In genomic region chr15:52018244-52018643, GRCh38 we compare ENCODE assay signal across 8 cellular contexts. TPM values are rescaled to one million over a fixed set of nuclear protein-coding genes. Genes with fewer than 3 reads are reported as not detected.
DNase-seq lines count a peak whose midpoint lies in the region; ATAC-seq, FAIRE-seq and TF ChIP-seq lines count a peak whose summit lies in the region.

No MANE protein-coding gene starts in this region.

- ATAC-seq in naive thymus-derived CD8-positive, alpha-beta T cell = no peak
- ATAC-seq in GM19035 (IDR thresholded peaks at IDR 0.05; ENCODE audit: unreplicated experiment) = no peak

- peaks cover 13 to 42% (median 32%) of the 10 kb centered on the region in 4 donors for H3K4me1 Mint-ChIP-seq in naive thymus-derived CD8-positive, alpha-beta T cell

- no peaks in the 10 kb centered on the region for H3K9me3 ChIP-seq in BLaER1
- no peaks in the 10 kb centered on the region for H3K9me3 ChIP-seq in KOPT-K1 (ENCODE audit: insufficient read depth, low read length, poor library complexity, severe bottlenecking)

- H3K27ac ChIP-seq in BLaER1 = peak overlapping the region; percentile 95; the same call in 1 of the 2 replicates
- peak overlapping the region; percentile 72 for H3K27ac ChIP-seq in KOPT-K1 (ENCODE audit: low read depth, low read length, poor library complexity, severe bottlenecking)

- POLR2A ChIA-PET in naive thymus-derived CD8-positive, alpha-beta T cell (lab: Charles Lee) = interaction anchor here (0.9 to 1.4 kb wide), 2 partner anchors 12 to 61 kb away, joined by 3 read pairs; no protein-coding TSS in a partner anchor

- H3K27me3 ChIP-seq in BLaER1 (no peaks in the 10 kb centered on the region), bronchial epithelial cell (ENCODE audit: control insufficient read depth, insufficient read depth, low read length) (no peaks in the 10 kb centered on the region)

- TF ChIP-seq CTCF in bronchial epithelial cell (IDR thresholded peaks at IDR 0.05; ENCODE audit: insufficient read depth, low read length, severe bottlenecking) = no peak

- H3K36me3 Mint-ChIP-seq in naive thymus-derived CD8-positive, alpha-beta T cell = no peaks in the 10 kb centered on the region

- H3K36me3 ChIP-seq in BLaER1 (no peaks in the 10 kb centered on the region), KOPT-K1 (ENCODE audit: insufficient read depth, low read length) (no peaks in the 10 kb centered on the region), bronchial epithelial cell (ENCODE audit: control insufficient read depth, insufficient read depth, low read length) (no peaks in the 10 kb centered on the region)

- H3K4me1 ChIP-seq in BLaER1 = peaks cover 40% of the 10 kb centered on the region

- no peak for TF ChIP-seq POLR2A in GM12891 (IDR thresholded peaks at IDR 0.05; ENCODE audit: low read depth, low read length)

- peaks cover 37% of the 10 kb centered on the region for H4K20me1 ChIP-seq in BLaER1

- H3K9ac ChIP-seq in BLaER1 = no peak overlapping the region

- DNase-seq in bronchial epithelial cell (ENCODE audit: low read depth) (peak; percentile 37), GM12891 (ENCODE audit: insufficient read length, low spot score) (no peak), NOMO-1 treated with DMSO at 0.1 percent for 48 hours (lab: John Stamatoyannopoulos, UW; ENCODE audit: unreplicated experiment) (no peak)
- DNase-seq in naive thymus-derived CD8-positive, alpha-beta T cell = no peak
- DNase-seq in activated CD8-positive, alpha-beta memory T cell treated with anti-CD3 and anti-CD28 coated beads for 24 hours = no peak

- peak overlapping the region; percentile 79 for H3K4me3 ChIP-seq in BLaER1
- no peak overlapping the region for H3K4me3 ChIP-seq in bronchial epithelial cell (ENCODE audit: low read depth, low read length)

- peak overlapping the region; percentile 89 to 99 (median 96) for H3K4me3 Mint-ChIP-seq in naive thymus-derived CD8-positive, alpha-beta T cell

- no peaks in the 10 kb centered on the region for H3K9me3 Mint-ChIP-seq in naive thymus-derived CD8-positive, alpha-beta T cell

- peak overlapping the region; percentile 77 for H3K4me2 ChIP-seq in BLaER1

- peak overlapping the region; percentile 48 to 99 (median 98) for H3K27ac Mint-ChIP-seq in naive thymus-derived CD8-positive, alpha-beta T cell

- no peak for FAIRE-seq in bronchial epithelial cell (lab: Jason Lieb, UNC)
- no peak for FAIRE-seq in GM12891 (lab: Jason Lieb, UNC)

- H3K27me3 Mint-ChIP-seq in naive thymus-derived CD8-positive, alpha-beta T cell = no peaks in the 10 kb centered on the region

TF ChIP-seq in GM12891, 5 proteins besides CTCF, POLR2A, EP300 and RAD21:
- TF ChIP-seq POLR2AphosphoS5 (IDR thresholded peaks at IDR 0.05; ENCODE audit: low read depth, low read length) = no peak
- TF ChIP-seq PAX5 (IDR thresholded peaks at IDR 0.05; ENCODE audit: insufficient read depth, low read length, severe bottlenecking) = no peak
- TF ChIP-seq SPI1 (IDR thresholded peaks at IDR 0.05; ENCODE audit: low read depth, low read length) = no peak
- no peak for TF ChIP-seq POU2F2 (IDR thresholded peaks at IDR 0.05; ENCODE audit: low read depth, low read length)
- TF ChIP-seq TAF1 (IDR thresholded peaks at IDR 0.05; ENCODE audit: low read depth, low read length) = no peak

RNA-seq across cellular contexts. Expression of gene MAPK6, which starts 0.8 kb away (rescaled TPM):
- total RNA-seq in bronchial epithelial cell = 156 and 197 TPM in 2 replicates
- 10 to 100 TPM; 19.8 to 21.7 TPM for total RNA-seq in naive thymus-derived CD8-positive, alpha-beta T cell
- 1 to 10 TPM; 5.3 to 6.3 (median 5.4) TPM for polyA plus RNA-seq in naive thymus-derived CD8-positive, alpha-beta T cell
- polyA plus RNA-seq in GM12891 (2012; ENCODE audit: low read depth, missing spikeins) = 25.6 TPM

RNA-seq across cellular contexts. Expression of gene LEO1, which starts 46.7 kb away (rescaled TPM):
- total RNA-seq in bronchial epithelial cell = 21.9 and 41.2 TPM in 2 replicates
- total RNA-seq in naive thymus-derived CD8-positive, alpha-beta T cell = 10 to 100 TPM; 20.2 to 20.9 TPM
- 10 to 100 TPM; 15.0 to 26.5 (median 19.6) TPM for polyA plus RNA-seq in naive thymus-derived CD8-positive, alpha-beta T cell
- polyA plus RNA-seq in GM12891 (2012; ENCODE audit: low read depth, missing spikeins) = 20.4 TPM
